In the genomic region with DNA sequence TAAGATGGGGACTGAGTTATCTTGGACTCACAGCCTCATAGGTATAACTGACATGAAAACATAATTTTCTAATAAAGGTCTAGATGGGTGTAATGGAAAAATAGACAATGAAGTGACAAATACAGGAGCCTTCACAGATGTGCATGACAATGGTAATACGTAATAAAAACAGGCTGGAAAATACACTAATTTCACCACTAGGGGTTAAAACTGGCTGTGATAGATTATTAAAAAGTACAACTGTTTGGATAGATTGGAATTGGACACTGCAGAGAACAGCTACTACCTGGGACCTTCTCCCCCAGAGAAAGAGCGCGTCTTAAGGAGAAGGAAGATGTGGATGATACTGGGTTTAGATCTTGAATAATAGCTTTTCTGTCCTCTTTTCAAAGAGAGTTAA, we compare ENCODE assay signal across 1 cellular context.
TF ChIP-seq lines count a peak whose summit lies in the region.

No MANE protein-coding gene starts in this region.

TF ChIP-seq in neural cell, 6 proteins besides CTCF, POLR2A, EP300 and RAD21:
- no peak for TF ChIP-seq MXI1 (conservative IDR thresholded peaks at IDR 0.05; ENCODE audit: poor library complexity, severe bottlenecking)
- TF ChIP-seq SMC3 (conservative IDR thresholded peaks at IDR 0.05; ENCODE audit: poor library complexity), result no peak
- no peak for TF ChIP-seq EZH2 (IDR thresholded peaks at IDR 0.05; ENCODE audit: borderline replicate concordance, insufficient read depth, low read length, poor library complexity, severe bottlenecking)
- TF ChIP-seq, protein P1, sequence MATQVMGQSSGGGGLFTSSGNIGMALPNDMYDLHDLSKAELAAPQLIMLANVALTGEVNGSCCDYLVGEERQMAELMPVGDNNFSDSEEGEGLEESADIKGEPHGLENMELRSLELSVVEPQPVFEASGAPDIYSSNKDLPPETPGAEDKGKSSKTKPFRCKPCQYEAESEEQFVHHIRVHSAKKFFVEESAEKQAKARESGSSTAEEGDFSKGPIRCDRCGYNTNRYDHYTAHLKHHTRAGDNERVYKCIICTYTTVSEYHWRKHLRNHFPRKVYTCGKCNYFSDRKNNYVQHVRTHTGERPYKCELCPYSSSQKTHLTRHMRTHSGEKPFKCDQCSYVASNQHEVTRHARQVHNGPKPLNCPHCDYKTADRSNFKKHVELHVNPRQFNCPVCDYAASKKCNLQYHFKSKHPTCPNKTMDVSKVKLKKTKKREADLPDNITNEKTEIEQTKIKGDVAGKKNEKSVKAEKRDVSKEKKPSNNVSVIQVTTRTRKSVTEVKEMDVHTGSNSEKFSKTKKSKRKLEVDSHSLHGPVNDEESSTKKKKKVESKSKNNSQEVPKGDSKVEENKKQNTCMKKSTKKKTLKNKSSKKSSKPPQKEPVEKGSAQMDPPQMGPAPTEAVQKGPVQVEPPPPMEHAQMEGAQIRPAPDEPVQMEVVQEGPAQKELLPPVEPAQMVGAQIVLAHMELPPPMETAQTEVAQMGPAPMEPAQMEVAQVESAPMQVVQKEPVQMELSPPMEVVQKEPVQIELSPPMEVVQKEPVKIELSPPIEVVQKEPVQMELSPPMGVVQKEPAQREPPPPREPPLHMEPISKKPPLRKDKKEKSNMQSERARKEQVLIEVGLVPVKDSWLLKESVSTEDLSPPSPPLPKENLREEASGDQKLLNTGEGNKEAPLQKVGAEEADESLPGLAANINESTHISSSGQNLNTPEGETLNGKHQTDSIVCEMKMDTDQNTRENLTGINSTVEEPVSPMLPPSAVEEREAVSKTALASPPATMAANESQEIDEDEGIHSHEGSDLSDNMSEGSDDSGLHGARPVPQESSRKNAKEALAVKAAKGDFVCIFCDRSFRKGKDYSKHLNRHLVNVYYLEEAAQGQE (IDR thresholded peaks at IDR 0.05; ENCODE audit: borderline replicate concordance), result no peak
- TF ChIP-seq POLR2AphosphoS5 (IDR thresholded peaks at IDR 0.05), result no peak
- no peak for TF ChIP-seq TAF1 (IDR thresholded peaks at IDR 0.05; ENCODE audit: low read depth)
